Comparison of ENCODE assay signal across 10 cellular contexts in genomic region chr6:163406320-163406719, GRCh38. TPM values are rescaled to one million over a fixed set of nuclear protein-coding genes. Genes with fewer than 3 reads are reported as not detected.
DNase-seq lines count a peak whose midpoint lies in the region; ATAC-seq, FAIRE-seq and TF ChIP-seq lines count a peak whose summit lies in the region.
"Had no signal": no experiment of that assay in that cellular context is flagged by ENCODE, and none has a peak within 500 bp of the region (broad histone marks: within the 10 kb centered on the region; RNA-seq: fewer than 3 reads in every experiment).

No MANE protein-coding gene starts in this region.

- H3K4me3 ChIP-seq in bronchial epithelial cell (ENCODE audit: low read depth, low read length) (peak overlapping the region; percentile 9), osteoblast (ENCODE audit: insufficient read depth, low read length) (peak overlapping the region; percentile 62)

- peak overlapping the region; percentile 60 for H3K27ac ChIP-seq in osteoblast (ENCODE audit: low read depth, low read length)

- TF ChIP-seq CTCF in bronchial epithelial cell (IDR thresholded peaks at IDR 0.05; ENCODE audit: insufficient read depth, low read length, severe bottlenecking): no peak
- TF ChIP-seq CTCF in osteoblast (IDR thresholded peaks at IDR 0.05; ENCODE audit: extremely low read depth, low read depth, low read length): no peak

- H3K9me3 ChIP-seq in osteoblast (ENCODE audit: low read depth, low read length): no peaks in the 10 kb centered on the region

- H3K4me2 ChIP-seq in osteoblast (ENCODE audit: insufficient read depth, low read length): peak overlapping the region; percentile 87

- no peaks in the 10 kb centered on the region for H3K79me2 ChIP-seq in osteoblast (ENCODE audit: insufficient read depth, low read length)

- FAIRE-seq in bronchial epithelial cell (lab: Jason Lieb, UNC): no peak
- FAIRE-seq: colon had no signal

- H3K27me3 ChIP-seq in bronchial epithelial cell (ENCODE audit: control insufficient read depth, insufficient read depth, low read length): no peaks in the 10 kb centered on the region
- no peaks in the 10 kb centered on the region for H3K27me3 ChIP-seq in osteoblast (ENCODE audit: insufficient read depth, low read length)

- ATAC-seq in GM18498 (IDR thresholded peaks at IDR 0.05; ENCODE audit: unreplicated experiment) (peak; percentile 21), HG02938 (IDR thresholded peaks at IDR 0.05; ENCODE audit: unreplicated experiment) (peak; percentile 8)
- ATAC-seq: HCT116 had no signal

- H2AFZ ChIP-seq in osteoblast (ENCODE audit: low read length): peak overlapping the region; percentile 99

- DNase-seq in bronchial epithelial cell (ENCODE audit: low read depth) (no peak), osteoblast (ENCODE audit: insufficient read length, low spot score, missing footprints) (no peak), SK-N-DZ (ENCODE audit: low spot score) (no peak), NCI-H1092 (lab: John Stamatoyannopoulos, UW) (no peak), NCI-H1105 treated with DMSO at 0.1 percent for 48 hours (lab: John Stamatoyannopoulos, UW) (no peak)
- DNase-seq in stimulated activated CD8-positive, alpha-beta memory T cell treated with anti-CD3 and anti-CD28 coated beads, Interleukin-4, amount 100 ng/mL, for 48 hours: no peak

- peaks cover 14% of the 10 kb centered on the region for H3K4me1 ChIP-seq in osteoblast (ENCODE audit: insufficient read depth, low read length)

- no peaks in the 10 kb centered on the region for H4K20me1 ChIP-seq in osteoblast (ENCODE audit: insufficient read depth, low read length)

- H3K36me3 ChIP-seq in bronchial epithelial cell (ENCODE audit: control insufficient read depth, insufficient read depth, low read length) (no peaks in the 10 kb centered on the region), osteoblast (ENCODE audit: insufficient read depth, low read length) (no peaks in the 10 kb centered on the region)

RNA-seq across cellular contexts. Expression of gene QKI, which starts 8.2 kb away (rescaled TPM):
- total RNA-seq in bronchial epithelial cell (51.1 and 67.2 TPM in 2 replicates), osteoblast (205 and 212 TPM in 2 replicates)
- polyA plus RNA-seq in SK-N-DZ (2014; cell fraction: cytosol; rRNA removed): 42.2 and 62.3 TPM in 2 replicates
- polyA plus RNA-seq in SK-N-DZ (2014; cell fraction: nucleus; rRNA removed): 20.7 and 39.8 TPM in 2 replicates
